In the genomic region with DNA sequence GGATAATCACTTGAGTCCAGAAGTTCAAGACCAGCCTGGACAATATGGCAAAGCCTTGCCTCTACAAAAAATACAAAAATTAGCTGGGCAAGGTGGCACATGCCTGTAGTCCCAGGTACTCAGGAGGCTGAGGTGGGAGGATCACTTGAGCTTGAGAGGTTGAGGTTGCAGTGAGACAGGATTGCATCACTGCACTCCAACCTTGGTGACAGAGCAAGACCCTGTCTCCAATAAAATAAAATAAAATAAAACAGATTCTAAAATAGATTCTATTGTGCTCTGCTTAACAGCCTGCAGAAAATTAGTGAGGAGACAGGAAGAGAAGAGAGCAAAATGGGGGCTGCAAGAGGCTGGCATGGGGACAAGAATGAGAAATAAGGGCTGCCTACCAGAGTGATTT, we compare ENCODE assay signal across 1 cellular context.
A peak's percentile ranks its signal among the peaks of the same experiment; 100 is the strongest.
TF ChIP-seq lines count a peak whose summit lies in the region.

No MANE protein-coding gene starts in this region.

TF ChIP-seq in K562, 482 proteins besides CTCF, POLR2A, EP300 and RAD21:
- TF ChIP-seq U2AF2 (optimal IDR thresholded peaks at IDR 0.05; ENCODE audit: low read depth, low read length): no peak
- TF ChIP-seq ZNF239 (CRISPR knock-in tag; IDR thresholded peaks at IDR 0.05): no peak
- TF ChIP-seq, protein P1, sequence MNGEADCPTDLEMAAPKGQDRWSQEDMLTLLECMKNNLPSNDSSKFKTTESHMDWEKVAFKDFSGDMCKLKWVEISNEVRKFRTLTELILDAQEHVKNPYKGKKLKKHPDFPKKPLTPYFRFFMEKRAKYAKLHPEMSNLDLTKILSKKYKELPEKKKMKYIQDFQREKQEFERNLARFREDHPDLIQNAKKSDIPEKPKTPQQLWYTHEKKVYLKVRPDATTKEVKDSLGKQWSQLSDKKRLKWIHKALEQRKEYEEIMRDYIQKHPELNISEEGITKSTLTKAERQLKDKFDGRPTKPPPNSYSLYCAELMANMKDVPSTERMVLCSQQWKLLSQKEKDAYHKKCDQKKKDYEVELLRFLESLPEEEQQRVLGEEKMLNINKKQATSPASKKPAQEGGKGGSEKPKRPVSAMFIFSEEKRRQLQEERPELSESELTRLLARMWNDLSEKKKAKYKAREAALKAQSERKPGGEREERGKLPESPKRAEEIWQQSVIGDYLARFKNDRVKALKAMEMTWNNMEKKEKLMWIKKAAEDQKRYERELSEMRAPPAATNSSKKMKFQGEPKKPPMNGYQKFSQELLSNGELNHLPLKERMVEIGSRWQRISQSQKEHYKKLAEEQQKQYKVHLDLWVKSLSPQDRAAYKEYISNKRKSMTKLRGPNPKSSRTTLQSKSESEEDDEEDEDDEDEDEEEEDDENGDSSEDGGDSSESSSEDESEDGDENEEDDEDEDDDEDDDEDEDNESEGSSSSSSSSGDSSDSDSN (IDR thresholded peaks at IDR 0.05; ENCODE audit: borderline replicate concordance in 1 of 2, low read depth in 2 of 2, low read length in 2 of 2): no peak
- TF ChIP-seq ZNF778 (CRISPR knock-in tag; IDR thresholded peaks at IDR 0.05): no peak
- no peak for TF ChIP-seq EP400 (IDR thresholded peaks at IDR 0.05)
- TF ChIP-seq MED1 (CRISPR knock-in tag; IDR thresholded peaks at IDR 0.05; ENCODE audit: borderline replicate concordance): no peak
- TF ChIP-seq, protein P2, sequence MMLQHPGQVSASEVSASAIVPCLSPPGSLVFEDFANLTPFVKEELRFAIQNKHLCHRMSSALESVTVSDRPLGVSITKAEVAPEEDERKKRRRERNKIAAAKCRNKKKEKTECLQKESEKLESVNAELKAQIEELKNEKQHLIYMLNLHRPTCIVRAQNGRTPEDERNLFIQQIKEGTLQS (IDR thresholded peaks at IDR 0.05): peak; percentile 83
- TF ChIP-seq, protein P2 (CRISPR knock-in tag; conservative IDR thresholded peaks at IDR 0.05): no peak
- TF ChIP-seq CEBPG (CRISPR knock-in tag; IDR thresholded peaks at IDR 0.05): peak; percentile 61; the same call in 1 of the 2 replicates
- TF ChIP-seq CEBPG (tag; conservative IDR thresholded peaks at IDR 0.05 in 1 of 2, IDR thresholded peaks at IDR 0.05 in 1 of 2): peak; percentile 61 to 62
